In genomic region chr17:44216674-44217073, GRCh38 we compare ENCODE assay signal across 14 cellular contexts. TPM values are rescaled to one million over a fixed set of nuclear protein-coding genes. Genes with fewer than 3 reads are reported as not detected.
DNase-seq lines count a peak whose midpoint lies in the region.
"Had no signal": no experiment of that assay in that cellular context is flagged by ENCODE, and none has a peak within 500 bp of the region (broad histone marks: within the 10 kb centered on the region; RNA-seq: fewer than 3 reads in every experiment).

No MANE protein-coding gene starts in this region.

- no peaks in the 10 kb centered on the region for H3K9me3 Mint-ChIP-seq in activated naive CD4-positive, alpha-beta T cell treated with anti-CD3 and anti-CD28 coated beads for 36 hours

- H3K36me3 ChIP-seq in effector memory CD4-positive, alpha-beta T cell (ENCODE audit: control insufficient read depth, insufficient read depth, low read length), result peaks cover 38% of the 10 kb centered on the region
- H3K36me3 ChIP-seq in thymus (ENCODE audit: control insufficient read depth, insufficient read depth), result peaks cover 41% of the 10 kb centered on the region

- H3K4me3 Mint-ChIP-seq in activated naive CD4-positive, alpha-beta T cell treated with anti-CD3 and anti-CD28 coated beads for 36 hours, result peak overlapping the region; percentile 94

- H3K4me1 ChIP-seq in effector memory CD4-positive, alpha-beta T cell (ENCODE audit: control insufficient read depth, insufficient read depth, low read length, poor library complexity, severe bottlenecking), result peaks cover 41% of the 10 kb centered on the region
- H3K4me1 ChIP-seq in thymus (ENCODE audit: control insufficient read depth, insufficient read depth, low read length), result peaks cover 25% of the 10 kb centered on the region

- intact Hi-C loops in activated naive CD4-positive, alpha-beta T cell treated with anti-CD3 and anti-CD28 coated beads for 36 hours (cut with micrococcal nuclease), result loop anchor here (1.0 to 10.0 kb wide), 4 partner anchors 30 to 1008 kb away; partner anchors contain the start of genes FMNL1, GPATCH8, HROB and TMUB2

- no peaks in the 10 kb centered on the region for H3K27me3 ChIP-seq in effector memory CD4-positive, alpha-beta T cell (replicated peaks; ENCODE audit: control insufficient read depth, insufficient read depth, low read length, poor library complexity, severe bottlenecking)
- H3K27me3 ChIP-seq in thymus (ENCODE audit: control insufficient read depth, insufficient read depth), result no peaks in the 10 kb centered on the region
- H3K27me3 ChIP-seq: hepatocyte had no signal

- H3K27ac ChIP-seq in effector memory CD4-positive, alpha-beta T cell (ENCODE audit: insufficient read depth, low read length, poor library complexity, severe bottlenecking), result peak overlapping the region; percentile 90
- peak overlapping the region; percentile 90 for H3K27ac ChIP-seq in thymus (ENCODE audit: low read depth)
- H3K27ac ChIP-seq: hepatocyte had no signal

- H3K4me3 ChIP-seq in effector memory CD4-positive, alpha-beta T cell (ENCODE audit: insufficient read depth, low read depth, low read length, poor library complexity, severe bottlenecking), result peak overlapping the region; percentile 8
- peak overlapping the region; percentile 91 for H3K4me3 ChIP-seq in thymus (ENCODE audit: low read length)
- H3K4me3 ChIP-seq: hepatocyte had no signal

- no peaks in the 10 kb centered on the region for H3K9me3 ChIP-seq in effector memory CD4-positive, alpha-beta T cell (ENCODE audit: control insufficient read depth, low read length)
- no peaks in the 10 kb centered on the region for H3K9me3 ChIP-seq in thymus (ENCODE audit: control insufficient read depth)

- H3K27me3 Mint-ChIP-seq in activated naive CD4-positive, alpha-beta T cell treated with anti-CD3 and anti-CD28 coated beads for 36 hours (ENCODE audit: low read depth), result no peaks in the 10 kb centered on the region

- CTCF ChIA-PET in activated naive CD4-positive, alpha-beta T cell treated with anti-CD3 and anti-CD28 coated beads for 36 hours (lab: Charles Lee), result interaction anchor here (0.6 to 2.8 kb wide), 10 partner anchors 11 to 136 kb away, joined by 3 to 9 read pairs (median 4); partner anchors contain the start of genes GRN and SLC25A39

- peaks cover 48% of the 10 kb centered on the region for H3K4me1 Mint-ChIP-seq in activated naive CD4-positive, alpha-beta T cell treated with anti-CD3 and anti-CD28 coated beads for 36 hours (ENCODE audit: low read depth)

- peak overlapping the region; percentile 96 for H3K27ac Mint-ChIP-seq in activated naive CD4-positive, alpha-beta T cell treated with anti-CD3 and anti-CD28 coated beads for 36 hours

- WGBS in thymus, result 63% methylated on average over 5 of the region's 5 CpGs

- H3K36me3 Mint-ChIP-seq in activated naive CD4-positive, alpha-beta T cell treated with anti-CD3 and anti-CD28 coated beads for 36 hours (ENCODE audit: low read depth), result peaks cover 44% of the 10 kb centered on the region

- DNase-seq in activated naive CD4-positive, alpha-beta T cell treated with anti-CD3 and anti-CD28 coated beads for 36 hours, result no peak
- no peak for DNase-seq in activated naive CD4-positive, alpha-beta T cell treated with Interleukin-2 at 50 U/mL for 16 hours
- DNase-seq in RPMI8226 (peak; percentile 33), NCI-H2107 (lab: John Stamatoyannopoulos, UW) (no peak), 8988T (no peak), NCI-H1694 treated with DMSO at 0.1 percent for 48 hours (lab: John Stamatoyannopoulos, UW) (no peak)
- DNase-seq in effector memory CD4-positive, alpha-beta T cell, result no peak
- DNase-seq: effector CD4-positive, alpha-beta T cell; mammary epithelial cell; NCI-H510A; stimulated activated naive CD4-positive, alpha-beta T cell treated with Interleukin-2 at 50 U/mL for 16 hours had no signal

RNA-seq across cellular contexts. Expression of gene UBTF, which starts 2.8 kb away (rescaled TPM):
- total RNA-seq in activated naive CD4-positive, alpha-beta T cell treated with anti-CD3 and anti-CD28 coated beads for 36 hours, result 10 to 100 TPM; 91.8 to 92.6 TPM
- 70.1 TPM for polyA plus RNA-seq in thymus

RNA-seq across cellular contexts. Expression of gene ATXN7L3, which starts 17.0 kb away (rescaled TPM):
- total RNA-seq in activated naive CD4-positive, alpha-beta T cell treated with anti-CD3 and anti-CD28 coated beads for 36 hours, result 10 to 100 TPM; 53.3 to 53.9 TPM
- polyA plus RNA-seq in thymus, result 53.3 TPM

RNA-seq across cellular contexts. Expression of gene TMUB2, which starts 29.9 kb away (rescaled TPM):
- 10 to 100 TPM; 21.2 to 22.9 TPM for total RNA-seq in activated naive CD4-positive, alpha-beta T cell treated with anti-CD3 and anti-CD28 coated beads for 36 hours
- 57.6 TPM for polyA plus RNA-seq in thymus

RNA-seq across cellular contexts. Expression of gene ASB16, which starts 46.2 kb away (rescaled TPM):
- total RNA-seq in activated naive CD4-positive, alpha-beta T cell treated with anti-CD3 and anti-CD28 coated beads for 36 hours, result under 1 TPM in 1 of 2 experiments, not detected in 1; 0.12 TPM
- polyA plus RNA-seq in thymus, result 0.14 TPM
- total RNA-seq: mammary epithelial cell; T-helper 1 cell treated with Interleukin-12 subunit alpha and Interleukin-12 subunit beta and Interleukin-4 antibody, amounts not matched to agents 30 ng/mL and 1 ng/mL, for 36 hours had no signal
- polyA plus RNA-seq: mammary epithelial cell had no signal

RNA-seq across cellular contexts. Expression of gene SLC4A1, which starts 51.3 kb away (rescaled TPM):
- not detected for total RNA-seq in activated naive CD4-positive, alpha-beta T cell treated with anti-CD3 and anti-CD28 coated beads for 36 hours
- polyA plus RNA-seq in thymus, result 0.37 TPM
- total RNA-seq: hepatocyte; mammary epithelial cell; T-helper 1 cell treated with Interleukin-12 subunit alpha and Interleukin-12 subunit beta and Interleukin-4 antibody, amounts not matched to agents 30 ng/mL and 1 ng/mL, for 36 hours had no signal
- polyA plus RNA-seq: hepatocyte, mammary epithelial cell had no signal
